ENCODE assay signal across 1 cellular context in the genomic region with DNA sequence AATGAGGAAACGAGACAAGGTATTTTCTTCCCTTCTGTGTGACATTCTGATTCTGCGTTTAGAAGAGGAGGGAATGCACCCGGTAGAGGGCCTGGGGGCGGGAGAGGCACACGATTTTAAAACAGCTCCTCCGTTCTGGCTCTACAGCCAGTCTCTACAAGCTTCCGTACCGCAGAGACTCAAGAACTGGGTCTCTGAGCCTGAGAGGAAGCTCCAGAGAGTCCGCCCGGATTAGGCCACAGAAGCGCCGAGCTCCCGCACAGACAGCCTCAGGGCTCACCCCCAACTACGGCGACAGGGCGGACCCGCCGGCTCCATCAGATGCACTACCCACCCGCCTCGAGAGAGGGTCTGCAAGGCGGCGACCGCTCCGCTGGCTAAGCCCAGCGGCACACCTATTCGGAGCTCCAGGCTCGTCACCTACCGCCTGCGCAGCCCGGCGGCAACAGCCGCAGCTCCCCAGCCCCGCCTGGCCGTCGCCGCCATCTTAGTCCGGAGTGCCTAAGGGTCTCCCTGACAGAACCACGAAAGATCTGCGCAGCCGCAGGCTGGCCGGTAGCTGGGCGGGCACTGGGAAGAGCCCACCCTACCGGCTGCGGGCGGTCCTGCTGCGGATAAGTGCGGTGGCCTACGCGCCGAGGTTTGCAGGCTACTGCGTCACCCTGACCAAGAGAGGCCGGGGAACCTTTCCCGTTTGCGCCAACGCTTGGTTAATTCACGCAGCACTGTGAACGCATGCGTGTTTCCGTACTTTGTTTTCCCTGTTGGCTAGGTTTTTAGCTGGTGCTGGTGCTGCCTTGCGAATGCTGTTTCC.
TF ChIP-seq lines count a peak whose summit lies in the region.

Gene NFU1 (minus strand): TSS at position 499 of the 814 bp plus-strand sequence. CDS start 13 bp downstream, at position 486.

TF ChIP-seq in HepG2, 621 proteins besides CTCF, POLR2A, EP300 and RAD21 (continued from another document and continues in another):
- peak in 1 of 2 experiments; percentile 93; a peak in 2 of 4 replicates for TF ChIP-seq KLF16 (CRISPR knock-in tag; IDR thresholded peaks at IDR 0.05)
- TF ChIP-seq SRSF4 (IDR thresholded peaks at IDR 0.05; ENCODE audit: low read depth, low read length, poor library complexity, severe bottlenecking), result no peak
- peak; percentile 64; the same call in 1 of the 2 replicates for TF ChIP-seq REPIN1 (CRISPR knock-in tag; IDR thresholded peaks at IDR 0.05; ENCODE audit: borderline replicate concordance, low read depth)
- no peak; the same call in none of the 2 replicates for TF ChIP-seq ZNF451 (CRISPR knock-in tag; IDR thresholded peaks at IDR 0.05)
- peak; percentile 90; the same call in 1 of the 2 replicates for TF ChIP-seq ZNF275 (CRISPR knock-in tag; IDR thresholded peaks at IDR 0.05; ENCODE audit: borderline replicate concordance)
- TF ChIP-seq SETDB1 (CRISPR knock-in tag; IDR thresholded peaks at IDR 0.05; ENCODE audit: borderline replicate concordance), result no peak
- no peak for TF ChIP-seq XBP1 (CRISPR knock-in tag; IDR thresholded peaks at IDR 0.05)
- TF ChIP-seq AHR (CRISPR knock-in tag; IDR thresholded peaks at IDR 0.05), result 0 out of 2 replicates have a peak, but pooled peaks have one; percentile 84
- TF ChIP-seq CCDC6 (CRISPR knock-in tag; IDR thresholded peaks at IDR 0.05), result no peak; the same call in 1 of the 2 replicates
- TF ChIP-seq NR2F6 (IDR thresholded peaks at IDR 0.05), result no peak
- peak; percentile 35; the same call in 1 of the 2 replicates for TF ChIP-seq NR2F6 (CRISPR knock-in tag; IDR thresholded peaks at IDR 0.05)
- no peak; the same call in none of the 2 replicates for TF ChIP-seq ZNF644 (CRISPR knock-in tag; IDR thresholded peaks at IDR 0.05; ENCODE audit: low read depth)
- TF ChIP-seq, protein P1, sequence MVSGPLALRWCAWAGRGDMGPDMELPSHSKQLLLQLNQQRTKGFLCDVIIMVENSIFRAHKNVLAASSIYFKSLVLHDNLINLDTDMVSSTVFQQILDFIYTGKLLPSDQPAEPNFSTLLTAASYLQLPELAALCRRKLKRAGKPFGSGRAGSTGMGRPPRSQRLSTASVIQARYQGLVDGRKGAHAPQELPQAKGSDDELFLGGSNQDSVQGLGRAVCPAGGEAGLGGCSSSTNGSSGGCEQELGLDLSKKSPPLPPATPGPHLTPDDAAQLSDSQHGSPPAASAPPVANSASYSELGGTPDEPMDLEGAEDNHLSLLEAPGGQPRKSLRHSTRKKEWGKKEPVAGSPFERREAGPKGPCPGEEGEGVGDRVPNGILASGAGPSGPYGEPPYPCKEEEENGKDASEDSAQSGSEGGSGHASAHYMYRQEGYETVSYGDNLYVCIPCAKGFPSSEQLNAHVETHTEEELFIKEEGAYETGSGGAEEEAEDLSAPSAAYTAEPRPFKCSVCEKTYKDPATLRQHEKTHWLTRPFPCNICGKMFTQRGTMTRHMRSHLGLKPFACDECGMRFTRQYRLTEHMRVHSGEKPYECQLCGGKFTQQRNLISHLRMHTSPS (CRISPR knock-in tag; IDR thresholded peaks at IDR 0.05; ENCODE audit: low read depth), result no peak; the same call in 1 of the 2 replicates
- TF ChIP-seq ATM (IDR thresholded peaks at IDR 0.05; ENCODE audit: borderline replicate concordance), result no peak
- peak; percentile 60; the same call in 1 of the 2 replicates for TF ChIP-seq ZBTB7A (CRISPR knock-in tag; IDR thresholded peaks at IDR 0.05)
- TF ChIP-seq RFX3 (CRISPR knock-in tag; IDR thresholded peaks at IDR 0.05), result no peak
- TF ChIP-seq ATF4 (CRISPR knock-in tag; IDR thresholded peaks at IDR 0.05), result peak in 1 of 2 experiments; percentile 81; a peak in 2 of 4 replicates
- peak; percentile 39; the same call in 1 of the 2 replicates for TF ChIP-seq WIZ (CRISPR knock-in tag; IDR thresholded peaks at IDR 0.05)
- peak; percentile 83; the same call in 1 of the 2 replicates for TF ChIP-seq TIGD3 (CRISPR knock-in tag; IDR thresholded peaks at IDR 0.05; ENCODE audit: borderline replicate concordance)
- TF ChIP-seq GFI1 (CRISPR knock-in tag; IDR thresholded peaks at IDR 0.05; ENCODE audit: borderline replicate concordance), result peak; percentile 34; the same call in 1 of the 2 replicates
- TF ChIP-seq, protein P2, sequence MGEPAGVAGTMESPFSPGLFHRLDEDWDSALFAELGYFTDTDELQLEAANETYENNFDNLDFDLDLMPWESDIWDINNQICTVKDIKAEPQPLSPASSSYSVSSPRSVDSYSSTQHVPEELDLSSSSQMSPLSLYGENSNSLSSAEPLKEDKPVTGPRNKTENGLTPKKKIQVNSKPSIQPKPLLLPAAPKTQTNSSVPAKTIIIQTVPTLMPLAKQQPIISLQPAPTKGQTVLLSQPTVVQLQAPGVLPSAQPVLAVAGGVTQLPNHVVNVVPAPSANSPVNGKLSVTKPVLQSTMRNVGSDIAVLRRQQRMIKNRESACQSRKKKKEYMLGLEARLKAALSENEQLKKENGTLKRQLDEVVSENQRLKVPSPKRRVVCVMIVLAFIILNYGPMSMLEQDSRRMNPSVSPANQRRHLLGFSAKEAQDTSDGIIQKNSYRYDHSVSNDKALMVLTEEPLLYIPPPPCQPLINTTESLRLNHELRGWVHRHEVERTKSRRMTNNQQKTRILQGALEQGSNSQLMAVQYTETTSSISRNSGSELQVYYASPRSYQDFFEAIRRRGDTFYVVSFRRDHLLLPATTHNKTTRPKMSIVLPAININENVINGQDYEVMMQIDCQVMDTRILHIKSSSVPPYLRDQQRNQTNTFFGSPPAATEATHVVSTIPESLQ (CRISPR knock-in tag; conservative IDR thresholded peaks at IDR 0.05), result 0 out of 2 replicates have a peak, but pooled peaks have one; percentile 50
- peak; percentile 13; the same call in 1 of the 2 replicates for TF ChIP-seq ZNF616 (CRISPR knock-in tag; IDR thresholded peaks at IDR 0.05; ENCODE audit: low read depth)
- TF ChIP-seq SNAPC5 (CRISPR knock-in tag; IDR thresholded peaks at IDR 0.05; ENCODE audit: borderline replicate concordance), result peak; percentile 95; the same call in 1 of the 2 replicates
- peak; percentile 85 for TF ChIP-seq KDM4B (CRISPR knock-in tag; IDR thresholded peaks at IDR 0.05)
- TF ChIP-seq SMC3 (IDR thresholded peaks at IDR 0.05; ENCODE audit: low read length), result no peak
- TF ChIP-seq FLYWCH1 (CRISPR knock-in tag; IDR thresholded peaks at IDR 0.05), result peak; percentile 91; the same call in 1 of the 2 replicates
- peak; percentile 86 for TF ChIP-seq SNAI1 (CRISPR knock-in tag; IDR thresholded peaks at IDR 0.05; ENCODE audit: borderline replicate concordance)
- no peak; the same call in 1 of the 2 replicates for TF ChIP-seq ZNF333 (CRISPR knock-in tag; IDR thresholded peaks at IDR 0.05; ENCODE audit: borderline replicate concordance)
- TF ChIP-seq SYNCRIP (IDR thresholded peaks at IDR 0.05; ENCODE audit: insufficient read depth, low read depth, low read length), result no peak
- peak; percentile 80 for TF ChIP-seq MXD1 (CRISPR knock-in tag; IDR thresholded peaks at IDR 0.05)
- TF ChIP-seq ZNF382 (CRISPR knock-in tag; IDR thresholded peaks at IDR 0.05; ENCODE audit: borderline replicate concordance), result no peak
- TF ChIP-seq GPN1 (CRISPR knock-in tag; IDR thresholded peaks at IDR 0.05; ENCODE audit: borderline replicate concordance), result no peak
- peak; percentile 76 for TF ChIP-seq ZNF317 (CRISPR knock-in tag; IDR thresholded peaks at IDR 0.05)
- TF ChIP-seq ZNF598 (CRISPR knock-in tag; IDR thresholded peaks at IDR 0.05; ENCODE audit: borderline replicate concordance), result peak; percentile 92; the same call in 1 of the 2 replicates
- no peak; the same call in none of the 2 replicates for TF ChIP-seq MIER2 (CRISPR knock-in tag; IDR thresholded peaks at IDR 0.05)
- peak; percentile 80; the same call in 1 of the 2 replicates for TF ChIP-seq ZBTB42 (CRISPR knock-in tag; IDR thresholded peaks at IDR 0.05)
- 0 out of 2 replicates have a peak, but pooled peaks have one; percentile 25 for TF ChIP-seq SP140L (CRISPR knock-in tag; IDR thresholded peaks at IDR 0.05; ENCODE audit: borderline replicate concordance)
- peak; percentile 90 for TF ChIP-seq MEF2D (CRISPR knock-in tag; IDR thresholded peaks at IDR 0.05)
- peak; percentile 85; the same call in 1 of the 2 replicates for TF ChIP-seq CREB3 (CRISPR knock-in tag; IDR thresholded peaks at IDR 0.05)
- TF ChIP-seq PLSCR1 (CRISPR knock-in tag; IDR thresholded peaks at IDR 0.05; ENCODE audit: borderline replicate concordance), result no peak
- TF ChIP-seq BRD4 (CRISPR knock-in tag; IDR thresholded peaks at IDR 0.05), result peak; percentile 97
- TF ChIP-seq, protein P3, sequence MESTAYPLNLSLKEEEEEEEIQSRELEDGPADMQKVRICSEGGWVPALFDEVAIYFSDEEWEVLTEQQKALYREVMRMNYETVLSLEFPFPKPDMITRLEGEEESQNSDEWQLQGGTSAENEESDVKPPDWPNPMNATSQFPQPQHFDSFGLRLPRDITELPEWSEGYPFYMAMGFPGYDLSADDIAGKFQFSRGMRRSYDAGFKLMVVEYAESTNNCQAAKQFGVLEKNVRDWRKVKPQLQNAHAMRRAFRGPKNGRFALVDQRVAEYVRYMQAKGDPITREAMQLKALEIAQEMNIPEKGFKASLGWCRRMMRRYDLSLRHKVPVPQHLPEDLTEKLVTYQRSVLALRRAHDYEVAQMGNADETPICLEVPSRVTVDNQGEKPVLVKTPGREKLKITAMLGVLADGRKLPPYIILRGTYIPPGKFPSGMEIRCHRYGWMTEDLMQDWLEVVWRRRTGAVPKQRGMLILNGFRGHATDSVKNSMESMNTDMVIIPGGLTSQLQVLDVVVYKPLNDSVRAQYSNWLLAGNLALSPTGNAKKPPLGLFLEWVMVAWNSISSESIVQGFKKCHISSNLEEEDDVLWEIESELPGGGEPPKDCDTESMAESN (CRISPR knock-in tag; conservative IDR thresholded peaks at IDR 0.05), result peak; percentile 96
- peak; percentile 86 for TF ChIP-seq TBX2 (CRISPR knock-in tag; IDR thresholded peaks at IDR 0.05; ENCODE audit: borderline replicate concordance)
